ENCODE assay signal across 8 cellular contexts in the genomic region with DNA sequence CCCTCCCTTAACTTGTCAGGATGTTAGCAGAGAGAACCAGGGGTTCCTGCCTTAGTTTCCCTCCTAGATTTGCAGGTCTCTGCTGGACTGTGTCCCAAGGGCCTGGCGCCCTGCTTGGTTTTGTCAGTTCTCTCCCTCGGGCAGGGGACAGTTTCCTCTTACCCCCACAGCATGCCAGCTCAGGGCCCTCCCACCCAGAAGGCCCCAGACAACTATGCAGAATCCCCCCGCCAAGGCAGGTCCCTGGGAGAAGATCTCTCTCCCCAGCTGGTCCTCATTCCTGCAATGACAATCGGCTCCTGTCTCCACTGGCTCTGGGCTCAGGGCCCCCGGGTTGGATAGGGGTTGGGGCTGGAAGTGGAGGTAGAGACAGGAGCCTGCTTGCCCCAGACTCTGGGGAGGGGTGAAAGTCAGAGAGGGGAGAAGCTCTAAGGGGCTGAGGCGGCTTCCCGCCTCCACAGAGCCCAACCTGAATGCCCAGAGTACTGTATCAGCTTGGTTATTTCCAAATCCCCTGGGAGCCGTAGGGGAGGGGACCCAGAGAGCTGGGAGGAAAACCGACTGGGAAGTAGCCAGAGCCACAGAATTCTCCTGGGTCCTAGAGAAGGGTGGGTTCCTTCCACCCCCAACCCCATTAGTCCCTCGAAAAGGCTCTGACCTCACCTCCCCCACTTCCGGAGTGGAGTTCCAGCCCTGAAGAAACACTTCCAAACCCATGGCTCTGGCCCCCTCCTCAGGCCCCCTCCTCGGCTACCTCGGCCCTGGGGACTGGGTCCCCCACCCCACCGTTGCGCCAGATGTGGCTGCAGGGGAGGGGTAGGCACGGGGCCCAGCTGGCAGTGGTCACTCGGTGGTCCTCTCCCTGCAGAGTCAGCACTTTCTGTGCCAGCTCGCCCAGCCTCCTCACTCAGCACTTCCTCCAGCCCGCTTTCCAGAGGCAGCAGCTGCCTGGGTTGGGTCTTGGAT. TPM values are rescaled to one million over a fixed set of nuclear protein-coding genes. Genes with fewer than 3 reads are reported as not detected.
DNase-seq lines count a peak whose midpoint lies in the region; ATAC-seq and TF ChIP-seq lines count a peak whose summit lies in the region.

No MANE protein-coding gene starts in this region.

- H3K9ac ChIP-seq in iPS-15b (ENCODE audit: low read depth, low read length) = no peak overlapping the region

- peaks cover 23% of the 10 kb centered on the region for H3K36me3 Mint-ChIP-seq in activated CD4-positive, alpha-beta T cell treated with anti-CD3 and anti-CD28 coated beads, Interleukin-2, amount 10 ng/mL, durations not matched to agents 7 days and 5 days (ENCODE audit: low read depth)
- peaks cover 38% of the 10 kb centered on the region for H3K36me3 Mint-ChIP-seq in activated CD4-positive, alpha-beta memory T cell treated with anti-CD3 and anti-CD28 coated beads, Interleukin-2, amount 10 ng/mL, durations not matched to agents 7 days and 5 days (ENCODE audit: low read depth)
- H3K36me3 Mint-ChIP-seq in activated T-helper 2 cell treated with anti-CD3 and anti-CD28 coated beads, Interferon-gamma antibody, Interleukin-2, Interleukin-4, amounts not matched to agents 10 μg/mL and 5 μg/mL and 100 μg/mL, durations not matched to agents 14 hours and 24 hours and 36 hours (ENCODE audit: low read depth) = peaks cover 13% of the 10 kb centered on the region

- H3K27me3 ChIP-seq in iPS-15b (ENCODE audit: control insufficient read depth, insufficient read depth, low read length) = peaks cover 6% of the 10 kb centered on the region
- no peaks in the 10 kb centered on the region for H3K27me3 ChIP-seq in tibial artery

- peak overlapping the region; percentile 36 for H3K27ac Mint-ChIP-seq in activated CD4-positive, alpha-beta T cell treated with anti-CD3 and anti-CD28 coated beads, Interleukin-2, amount 10 ng/mL, durations not matched to agents 7 days and 5 days
- peak overlapping the region; percentile 92 for H3K27ac Mint-ChIP-seq in activated CD4-positive, alpha-beta memory T cell treated with anti-CD3 and anti-CD28 coated beads, Interleukin-2, amount 10 ng/mL, durations not matched to agents 7 days and 5 days
- no peak overlapping the region for H3K27ac Mint-ChIP-seq in activated T-helper 2 cell treated with anti-CD3 and anti-CD28 coated beads, Interferon-gamma antibody, Interleukin-2, Interleukin-4, amounts not matched to agents 10 μg/mL and 5 μg/mL and 100 μg/mL, durations not matched to agents 14 hours and 24 hours and 36 hours

- ATAC-seq in HG03521 (IDR thresholded peaks at IDR 0.05; ENCODE audit: unreplicated experiment) = no peak

- peaks cover 51% of the 10 kb centered on the region for H3K4me1 Mint-ChIP-seq in activated CD4-positive, alpha-beta T cell treated with anti-CD3 and anti-CD28 coated beads, Interleukin-2, amount 10 ng/mL, durations not matched to agents 7 days and 5 days
- peaks cover 75% of the 10 kb centered on the region for H3K4me1 Mint-ChIP-seq in activated CD4-positive, alpha-beta memory T cell treated with anti-CD3 and anti-CD28 coated beads, Interleukin-2, amount 10 ng/mL, durations not matched to agents 7 days and 5 days
- H3K4me1 Mint-ChIP-seq in activated T-helper 2 cell treated with anti-CD3 and anti-CD28 coated beads, Interferon-gamma antibody, Interleukin-2, Interleukin-4, amounts not matched to agents 10 μg/mL and 5 μg/mL and 100 μg/mL, durations not matched to agents 14 hours and 24 hours and 36 hours (ENCODE audit: low read depth) = peaks cover 27% of the 10 kb centered on the region

- H3K4me1 ChIP-seq in iPS-15b (ENCODE audit: control insufficient read depth, insufficient read depth, low read length) = peaks cover 39% of the 10 kb centered on the region
- peaks cover 21 to 55% (median 47%) of the 10 kb centered on the region in 4 donors for H3K4me1 ChIP-seq in tibial artery

- H3K36me3 ChIP-seq in iPS-15b (ENCODE audit: control insufficient read depth, insufficient read depth, low read length) = no peaks in the 10 kb centered on the region
- peaks cover 0 to 8% (median 4%) of the 10 kb centered on the region in 3 donors for H3K36me3 ChIP-seq in tibial artery

- no peak for DNase-seq in activated CD4-positive, alpha-beta T cell treated with anti-CD3 and anti-CD28 coated beads, Interleukin-2, amount 10 ng/mL, durations not matched to agents 7 days and 5 days
- DNase-seq in activated CD4-positive, alpha-beta T cell treated with anti-CD3 and anti-CD28 coated beads, Interleukin-2, amount 50 U/mL, for 48 hours = no peak
- DNase-seq in activated CD4-positive, alpha-beta memory T cell treated with anti-CD3 and anti-CD28 coated beads, Interleukin-2, amount 10 ng/mL, durations not matched to agents 7 days and 5 days = no peak
- DNase-seq in tibial artery (peak; percentile 57 to 89), inferior parietal cortex (ENCODE audit: extremely low spot score) (no peak)
- no peak for DNase-seq in activated T-helper 2 cell treated with anti-CD3 and anti-CD28 coated beads, Interferon-gamma antibody, Interleukin-2, Interleukin-4, amounts not matched to agents 10 μg/mL and 5 μg/mL and 100 μg/mL, durations not matched to agents 14 hours and 24 hours and 36 hours (ENCODE audit: low spot score)

- peaks cover 3% of the 10 kb centered on the region for H3K9me3 ChIP-seq in iPS-15b (ENCODE audit: control insufficient read depth, insufficient read depth, low read length)
- H3K9me3 ChIP-seq in tibial artery = no peaks in the 10 kb centered on the region

- CTCF ChIA-PET in activated CD4-positive, alpha-beta T cell treated with anti-CD3 and anti-CD28 coated beads, Interleukin-2, amount 10 ng/mL, durations not matched to agents 7 days and 5 days (lab: Charles Lee) = interaction anchor here (1.1 to 4.4 kb wide), 4 partner anchors 16 to 50 kb away, joined by 6 to 17 read pairs (median 8); no protein-coding TSS in a partner anchor
- CTCF ChIA-PET in activated CD4-positive, alpha-beta memory T cell treated with anti-CD3 and anti-CD28 coated beads, Interleukin-2, amount 10 ng/mL, durations not matched to agents 7 days and 5 days (lab: Charles Lee) = interaction anchor here (0.9 to 2.0 kb wide), 3 partner anchors 37 to 50 kb away, joined by 3 to 8 read pairs (median 4); no protein-coding TSS in a partner anchor

- intact Hi-C loops in tibial artery (cut with DNase I; ENCODE audit: low total_unique reads) = no loop called here
- intact Hi-C loops in activated T-helper 2 cell treated with anti-CD3 and anti-CD28 coated beads, Interferon-gamma antibody, Interleukin-2, Interleukin-4, amounts not matched to agents 10 μg/mL and 5 μg/mL and 100 μg/mL, durations not matched to agents 14 hours and 24 hours and 36 hours (cut with micrococcal nuclease) = no loop called here

- peak overlapping the region; percentile 98 to 100 for H3K27ac ChIP-seq in tibial artery

- POLR2A ChIA-PET in activated CD4-positive, alpha-beta T cell treated with anti-CD3 and anti-CD28 coated beads, Interleukin-2, amount 10 ng/mL, durations not matched to agents 7 days and 5 days (lab: Charles Lee) = interaction anchor here (0.9 kb wide), 1 partner anchor 10 kb away, joined by 3 read pairs; no protein-coding TSS in a partner anchor
- POLR2A ChIA-PET in activated CD4-positive, alpha-beta memory T cell treated with anti-CD3 and anti-CD28 coated beads, Interleukin-2, amount 10 ng/mL, durations not matched to agents 7 days and 5 days (lab: Charles Lee) = interaction anchor here (2.8 kb wide), 1 partner anchor 9 kb away, joined by 20 read pairs; no protein-coding TSS in a partner anchor

- TF ChIP-seq CTCF in tibial artery (IDR thresholded peaks at IDR 0.05) = no peak

- H3K9me3 Mint-ChIP-seq in activated CD4-positive, alpha-beta T cell treated with anti-CD3 and anti-CD28 coated beads, Interleukin-2, amount 10 ng/mL, durations not matched to agents 7 days and 5 days = peaks cover 16% of the 10 kb centered on the region
- peaks cover 14% of the 10 kb centered on the region for H3K9me3 Mint-ChIP-seq in activated CD4-positive, alpha-beta memory T cell treated with anti-CD3 and anti-CD28 coated beads, Interleukin-2, amount 10 ng/mL, durations not matched to agents 7 days and 5 days
- peaks cover 12% of the 10 kb centered on the region for H3K9me3 Mint-ChIP-seq in activated T-helper 2 cell treated with anti-CD3 and anti-CD28 coated beads, Interferon-gamma antibody, Interleukin-2, Interleukin-4, amounts not matched to agents 10 μg/mL and 5 μg/mL and 100 μg/mL, durations not matched to agents 14 hours and 24 hours and 36 hours

- H3K4me3 ChIP-seq in iPS-15b (ENCODE audit: low read depth, low read length) (peak overlapping the region; percentile 30), tibial artery (peak overlapping the region; percentile 41 to 43)

- no peak overlapping the region for H3K4me3 Mint-ChIP-seq in activated CD4-positive, alpha-beta T cell treated with anti-CD3 and anti-CD28 coated beads, Interleukin-2, amount 10 ng/mL, durations not matched to agents 7 days and 5 days
- H3K4me3 Mint-ChIP-seq in activated CD4-positive, alpha-beta memory T cell treated with anti-CD3 and anti-CD28 coated beads, Interleukin-2, amount 10 ng/mL, durations not matched to agents 7 days and 5 days = no peak overlapping the region
- no peak overlapping the region for H3K4me3 Mint-ChIP-seq in activated T-helper 2 cell treated with anti-CD3 and anti-CD28 coated beads, Interferon-gamma antibody, Interleukin-2, Interleukin-4, amounts not matched to agents 10 μg/mL and 5 μg/mL and 100 μg/mL, durations not matched to agents 14 hours and 24 hours and 36 hours (ENCODE audit: low read depth)

- H3K27me3 Mint-ChIP-seq in activated CD4-positive, alpha-beta T cell treated with anti-CD3 and anti-CD28 coated beads, Interleukin-2, amount 10 ng/mL, durations not matched to agents 7 days and 5 days = peaks cover 3% of the 10 kb centered on the region
- no peaks in the 10 kb centered on the region for H3K27me3 Mint-ChIP-seq in activated CD4-positive, alpha-beta memory T cell treated with anti-CD3 and anti-CD28 coated beads, Interleukin-2, amount 10 ng/mL, durations not matched to agents 7 days and 5 days
- H3K27me3 Mint-ChIP-seq in activated T-helper 2 cell treated with anti-CD3 and anti-CD28 coated beads, Interferon-gamma antibody, Interleukin-2, Interleukin-4, amounts not matched to agents 10 μg/mL and 5 μg/mL and 100 μg/mL, durations not matched to agents 14 hours and 24 hours and 36 hours (ENCODE audit: low read depth) = peaks cover 7% of the 10 kb centered on the region

RNA-seq across cellular contexts. Expression of a gene that starts 3.8 kb away (rescaled TPM):
- 1 to 10 TPM; 3.4 to 3.5 TPM for total RNA-seq in activated CD4-positive, alpha-beta T cell treated with anti-CD3 and anti-CD28 coated beads, Interleukin-2, amount 10 ng/mL, durations not matched to agents 7 days and 5 days
- total RNA-seq in activated CD4-positive, alpha-beta memory T cell treated with anti-CD3 and anti-CD28 coated beads, Interleukin-2, amount 10 ng/mL, durations not matched to agents 7 days and 5 days = 10 to 100 TPM in 1 of 2 experiments, 1 to 10 TPM in 1; 9.1 to 10.9 TPM
- 0.84 and 0.99 TPM in 2 replicates for total RNA-seq in activated T-helper 2 cell treated with anti-CD3 and anti-CD28 coated beads, Interferon-gamma antibody, Interleukin-2, Interleukin-4, amounts not matched to agents 10 μg/mL and 5 μg/mL and 100 μg/mL, durations not matched to agents 14 hours and 24 hours and 36 hours

RNA-seq across cellular contexts. Expression of a gene that starts 49.1 kb away (rescaled TPM):
- total RNA-seq in activated CD4-positive, alpha-beta T cell treated with anti-CD3 and anti-CD28 coated beads, Interleukin-2, amount 10 ng/mL, durations not matched to agents 7 days and 5 days = not detected
- not detected for total RNA-seq in activated CD4-positive, alpha-beta memory T cell treated with anti-CD3 and anti-CD28 coated beads, Interleukin-2, amount 10 ng/mL, durations not matched to agents 7 days and 5 days
- not detected in 2 replicates for total RNA-seq in activated T-helper 2 cell treated with anti-CD3 and anti-CD28 coated beads, Interferon-gamma antibody, Interleukin-2, Interleukin-4, amounts not matched to agents 10 μg/mL and 5 μg/mL and 100 μg/mL, durations not matched to agents 14 hours and 24 hours and 36 hours

Comparison
In these comparisons a context has a peak if more than half of its experiments do, and no peak if none do; other contexts are left out.
1. DNase-seq: peak in tibial artery (2 of 2); none in activated CD4-positive, alpha-beta T cell treated with anti-CD3 and anti-CD28 coated beads, Interleukin-2, amount 10 ng/mL, durations not matched to agents 7 days and 5 days (single experiment), activated CD4-positive, alpha-beta T cell treated with anti-CD3 and anti-CD28 coated beads, Interleukin-2, amount 50 U/mL, for 48 hours (0 of 2), activated CD4-positive, alpha-beta memory T cell treated with anti-CD3 and anti-CD28 coated beads, Interleukin-2, amount 10 ng/mL, durations not matched to agents 7 days and 5 days (single experiment), activated T-helper 2 cell treated with anti-CD3 and anti-CD28 coated beads, Interferon-gamma antibody, Interleukin-2, Interleukin-4, amounts not matched to agents 10 μg/mL and 5 μg/mL and 100 μg/mL, durations not matched to agents 14 hours and 24 hours and 36 hours (single experiment) and inferior parietal cortex (single experiment).